1 cellular context compared by ENCODE assay signal in the genomic region with DNA sequence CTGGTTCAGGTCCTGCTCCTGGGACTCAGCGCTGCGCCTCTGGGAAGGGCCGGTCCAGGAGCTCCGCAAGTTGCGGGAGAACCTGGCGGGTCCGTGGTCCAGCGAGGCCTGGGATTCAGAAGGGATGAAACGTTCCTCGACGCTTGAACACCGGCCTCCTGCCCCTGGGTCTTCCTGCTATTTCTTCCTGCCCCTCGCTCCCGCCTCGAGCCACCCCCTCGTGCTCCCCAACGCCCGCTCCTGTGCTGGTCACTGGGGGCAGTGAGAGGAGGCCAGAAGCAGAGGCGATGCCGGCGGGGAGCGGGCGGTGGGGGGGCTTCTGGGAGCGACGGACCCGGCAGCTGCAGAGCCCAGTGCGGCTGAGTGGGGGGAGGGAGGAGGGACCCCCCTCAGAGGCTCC.
A peak's percentile ranks its signal among the peaks of the same experiment; 100 is the strongest.
TF ChIP-seq lines count a peak whose summit lies in the region.

No MANE protein-coding gene starts in this region.

TF ChIP-seq in HepG2, 621 proteins besides CTCF, POLR2A, EP300 and RAD21 (continued from another document):
- TF ChIP-seq ZNF687 (CRISPR knock-in tag; IDR thresholded peaks at IDR 0.05), result peak; percentile 18; the same call in 1 of the 2 replicates
- TF ChIP-seq AGO2 (optimal IDR thresholded peaks at IDR 0.05; ENCODE audit: low read depth, low read length), result peak; percentile 89
- no peak for TF ChIP-seq ELF3 (CRISPR knock-in tag; IDR thresholded peaks at IDR 0.05)
